Comparison of ENCODE assay signal across 16 cellular contexts in the genomic region with DNA sequence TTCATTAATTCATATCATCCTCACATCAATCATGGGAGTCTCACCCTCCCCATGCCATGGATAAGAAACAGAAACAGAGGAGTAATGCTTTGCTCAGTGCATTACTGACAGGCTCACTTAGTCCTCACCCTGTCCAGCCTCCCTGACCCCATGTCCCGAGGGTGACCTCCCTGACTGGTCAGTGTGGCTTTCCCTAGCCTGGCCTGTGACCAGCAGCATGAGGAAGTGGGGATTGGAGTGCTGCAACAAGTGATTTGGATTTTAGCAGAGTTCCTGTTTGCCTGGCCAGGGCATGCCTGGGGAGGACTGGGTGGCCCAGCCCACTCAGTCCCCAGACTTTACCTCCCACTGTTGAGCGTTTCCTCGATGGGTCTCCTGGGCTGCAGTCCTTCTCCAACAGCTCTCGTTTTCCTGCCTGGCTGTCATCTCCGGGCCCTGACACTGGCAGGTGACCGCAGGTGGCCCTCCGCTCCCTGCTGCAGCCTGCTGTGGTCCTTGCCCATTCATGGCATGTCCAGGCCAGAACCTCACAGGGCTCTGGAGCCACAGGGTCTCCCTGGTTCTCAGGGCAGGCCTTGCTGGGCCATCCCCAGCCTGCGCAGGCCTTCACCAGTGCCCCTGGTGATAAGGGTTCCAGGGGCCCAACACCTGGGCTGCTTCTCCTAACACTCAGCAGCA. TPM values are rescaled to one million over a fixed set of nuclear protein-coding genes. Genes with fewer than 3 reads are reported as not detected.
DNase-seq lines count a peak whose midpoint lies in the region; ATAC-seq, FAIRE-seq and TF ChIP-seq lines count a peak whose summit lies in the region.
"Had no signal": no experiment of that assay in that cellular context is flagged by ENCODE, and none has a peak within 500 bp of the region (broad histone marks: within the 10 kb centered on the region; RNA-seq: fewer than 3 reads in every experiment).

No MANE protein-coding gene starts in this region.

- TF ChIP-seq POLR2A in HepG2 (IDR thresholded peaks at IDR 0.05; ENCODE audit: insufficient read depth in 1 of 2, low read depth in 2 of 2, low read length in 2 of 2) (no peak), ovary (IDR thresholded peaks at IDR 0.05) (no peak)

- WGBS in liver = 53% methylated on average over 8 of the region's 8 CpGs
- whole genome bisulfite sequencing in HepG2 (ENCODE audit: low lambda C conversion rate) = 30% methylated on average over 4 of the region's 8 CpGs
- 64 to 83% methylated on average over 8 of the region's 8 CpGs for WGBS in heart right ventricle, 2 donors
- WGBS in ovary, 3 donors = 75 to 88% (median 84%) methylated on average over 8 of the region's 8 CpGs

- CTCF ChIA-PET in HepG2 (lab: Yijun Ruan, JAX; ENCODE audit: low intra/inter-chr PET ratio, low total read pairs) = no interaction called here

- POLR2A ChIA-PET in HepG2 (lab: Yijun Ruan, JAX) = no interaction called here

- no peaks in the 10 kb centered on the region for H3K36me3 Mint-ChIP-seq in activated T-cell treated with anti-CD3 and anti-CD28 coated beads, Interleukin-2, amount 50 U/mL, for 4 hours (ENCODE audit: insufficient read depth)
- H3K36me3 Mint-ChIP-seq: naive B cell had no signal

- H3K4me3 ChIP-seq in liver (ENCODE audit: low read depth in 1 of 3, low read length in 3 of 3) (no peak overlapping the region), HepG2 (replicated peaks in 1 of 3; ENCODE audit: insufficient read depth in 1 of 3, low read depth in 2 of 3, low read length in 3 of 3) (no peak overlapping the region), heart right ventricle (no peak overlapping the region), ovary (no peak overlapping the region), MG63 (no peak overlapping the region)
- H3K4me3 ChIP-seq: A549 had no signal

- H3K79me2 ChIP-seq in HepG2 (ENCODE audit: insufficient read depth, low read length) = no peaks in the 10 kb centered on the region

- peak; percentile 16 to 54 for TF ChIP-seq RAD21 in liver (IDR thresholded peaks at IDR 0.05)
- TF ChIP-seq RAD21 in HepG2 (CRISPR knock-in tag; IDR thresholded peaks at IDR 0.05) = no peak

- no peak for FAIRE-seq in HepG2 (lab: Jason Lieb, UNC)
- FAIRE-seq: A549, astrocyte had no signal

- H3K36me3 ChIP-seq in liver (ENCODE audit: control insufficient read depth in 4 of 4, insufficient read depth in 3 of 4, low read depth in 1 of 4, low read length in 3 of 4) = no peaks in the 10 kb centered on the region
- no peaks in the 10 kb centered on the region for H3K36me3 ChIP-seq in HepG2 (replicated peaks in 1 of 2; ENCODE audit: control insufficient read depth in 1 of 2, insufficient read depth in 2 of 2, low read length in 2 of 2)
- H3K36me3 ChIP-seq in heart right ventricle = no peaks in the 10 kb centered on the region
- no peaks in the 10 kb centered on the region for H3K36me3 ChIP-seq in ovary
- no peaks in the 10 kb centered on the region for H3K36me3 ChIP-seq in MG63

- H2AFZ ChIP-seq in HepG2 (ENCODE audit: low read length) = no peak overlapping the region

- H3K27me3 ChIP-seq in liver (ENCODE audit: control insufficient read depth in 4 of 4, insufficient read depth in 4 of 4, low read length in 3 of 4) (no peaks in the 10 kb centered on the region), HepG2 (ENCODE audit: control insufficient read depth in 1 of 2, insufficient read depth in 2 of 2, low read length in 2 of 2) (0 out of 5 replicates have a peak, but pooled peaks cover 0 to 3% of the 10 kb centered on the region in 2 experiments), heart right ventricle (peaks cover 0 to 32% (median 0%) of the 10 kb centered on the region in 7 donors), ovary (no peaks in the 10 kb centered on the region), MG63 (no peaks in the 10 kb centered on the region)

- BruUV-seq in HepG2 (replicated peaks; lab: Mats Ljungman, UMichigan) = no TSS peak

- H3K9ac ChIP-seq in liver (ENCODE audit: low read depth in 1 of 2, low read length in 2 of 2) = no peak overlapping the region
- H3K9ac ChIP-seq in HepG2 (ENCODE audit: insufficient read depth, low read depth, low read length) = no peak overlapping the region

- peak overlapping the region; percentile 67 to 74 for H3K27ac ChIP-seq in liver (ENCODE audit: low read depth in 1 of 2, low read length in 2 of 2)
- H3K27ac ChIP-seq in HepG2 (ENCODE audit: extremely low read length, insufficient read depth, low read length) = no peak overlapping the region
- peak overlapping the region in 7 of 10 donors; percentile 3 to 43 (median 16) for H3K27ac ChIP-seq in heart right ventricle
- peak overlapping the region in 1 of 2 donors; percentile 58 for H3K27ac ChIP-seq in ovary
- H3K27ac ChIP-seq: A549 had no signal

- intact Hi-C loops in HepG2 (cut with micrococcal nuclease; ENCODE audit: unreplicated experiment) = no loop called here
- intact Hi-C loops in heart right ventricle (cut with DNase I) = loop anchor here in 9 of 10 donors (5.0 to 10.0 kb wide), 8 partner anchors 38 to 625 kb away; a partner anchor contains a TSS
- intact Hi-C loops in ovary (cut with DNase I) = loop anchor here in 3 of 4 donors (10.0 kb wide), 2 partner anchors 305 to 625 kb away; no protein-coding TSS in a partner anchor

- in situ Hi-C loops in HepG2 (cut with HindIII; ENCODE audit: extremely low pct_ligation_motif_present, low pct_unique_long_range_greater_than_20kb) = no loop called here

- H3K4me1 Mint-ChIP-seq in activated T-cell treated with anti-CD3 and anti-CD28 coated beads, Interleukin-2, amount 50 U/mL, for 4 hours (ENCODE audit: low read depth) = peaks cover 36% of the 10 kb centered on the region

- H3K4me2 ChIP-seq in HepG2 (ENCODE audit: low read depth, low read length) = no peak overlapping the region
- H3K4me2 ChIP-seq: A549 had no signal

- peaks cover 14 to 39% (median 30%) of the 10 kb centered on the region in 4 donors for H3K4me1 ChIP-seq in liver (ENCODE audit: control insufficient read depth in 4 of 4, insufficient read depth in 4 of 4, low read length in 3 of 4)
- no peaks in the 10 kb centered on the region for H3K4me1 ChIP-seq in HepG2 (ENCODE audit: insufficient read depth, low read length)
- peaks cover 39 to 66% (median 52%) of the 10 kb centered on the region in 9 donors for H3K4me1 ChIP-seq in heart right ventricle
- H3K4me1 ChIP-seq in ovary (ENCODE audit: insufficient read depth) = peaks cover 23% of the 10 kb centered on the region
- H3K4me1 ChIP-seq: A549 had no signal

- no peak overlapping the region for H3K4me3 Mint-ChIP-seq in activated T-cell treated with anti-CD3 and anti-CD28 coated beads, Interleukin-2, amount 50 U/mL, for 4 hours
- H3K4me3 Mint-ChIP-seq: activated CD4-positive, alpha-beta T cell treated with anti-CD3 and anti-CD28 coated beads, Interleukin-2, amount 10 ng/mL, durations not matched to agents 7 days and 5 days; T-helper 1 cell treated with Interleukin-12 subunit alpha and Interleukin-12 subunit beta and Interleukin-4 antibody, amounts not matched to agents 30 μg/mL and 1 μg/mL, for 36 hours had no signal

- ATAC-seq in HepG2 (no peak), heart right ventricle (peak in 6 of 8 donors; percentile 13 to 28 (median 20))
- ATAC-seq in activated T-cell treated with anti-CD3 and anti-CD28 coated beads, Interleukin-2, amount 50 U/mL, for 4 hours = no peak
- ATAC-seq: A549 had no signal

- H3K9me3 ChIP-seq in liver (ENCODE audit: control insufficient read depth in 4 of 4, low read length in 3 of 4) = no peaks in the 10 kb centered on the region
- H3K9me3 ChIP-seq in HepG2 (ENCODE audit: low read length) = no peaks in the 10 kb centered on the region
- no peaks in the 10 kb centered on the region for H3K9me3 ChIP-seq in heart right ventricle
- H3K9me3 ChIP-seq in ovary = no peaks in the 10 kb centered on the region
- H3K9me3 ChIP-seq in MG63 = no peaks in the 10 kb centered on the region
- H3K9me3 ChIP-seq: A549 had no signal

- H3K27me3 Mint-ChIP-seq in activated T-cell treated with anti-CD3 and anti-CD28 coated beads, Interleukin-2, amount 50 U/mL, for 4 hours (ENCODE audit: low read depth) = peaks cover 8% of the 10 kb centered on the region

- DNase-seq in HepG2 (ENCODE audit: low spot score) = no peak
- DNase-seq in heart right ventricle = peak; percentile 48 to 67
- DNase-seq in ovary = peak in 3 of 5 donors; percentile 46 to 54 (median 48)
- no peak for DNase-seq in SK-N-DZ (ENCODE audit: low spot score)
- no peak for DNase-seq in activated T-cell treated with anti-CD3 and anti-CD28 coated beads, Interleukin-2, amount 50 U/mL, for 4 hours
- DNase-seq in MG63 = no peak
- DNase-seq in NCI-H748 treated with DMSO at 0.1 percent for 48 hours (lab: John Stamatoyannopoulos, UW) = no peak
- DNase-seq: activated CD4-positive, alpha-beta T cell treated with anti-CD3 and anti-CD28 coated beads, Interleukin-2, amount 10 ng/mL, durations not matched to agents 7 days and 5 days; DMS153; effector CD8-positive, alpha-beta T cell; foreskin fibroblast; naive B cell had no signal

- TF ChIP-seq EP300 in HepG2 (IDR thresholded peaks at IDR 0.05; ENCODE audit: low read depth in 2 of 2, low read length in 2 of 2) (no peak), HepG2 (CRISPR knock-in tag; IDR thresholded peaks at IDR 0.05; ENCODE audit: borderline replicate concordance) (no peak), ovary (IDR thresholded peaks at IDR 0.05) (no peak)

- H4K20me1 ChIP-seq in HepG2 (ENCODE audit: insufficient read depth, low read length) = no peaks in the 10 kb centered on the region

- no peak for TF ChIP-seq CTCF in liver (IDR thresholded peaks at IDR 0.05; ENCODE audit: low read depth, low read length, missing input control)
- TF ChIP-seq CTCF in HepG2 (CRISPR knock-in tag; IDR thresholded peaks at IDR 0.05) = no peak
- no peak for TF ChIP-seq CTCF in heart right ventricle (IDR thresholded peaks at IDR 0.05)
- no peak for TF ChIP-seq CTCF in ovary (IDR thresholded peaks at IDR 0.05)

- no peaks in the 10 kb centered on the region for H3K9me3 Mint-ChIP-seq in activated T-cell treated with anti-CD3 and anti-CD28 coated beads, Interleukin-2, amount 50 U/mL, for 4 hours
- H3K9me3 Mint-ChIP-seq: activated CD4-positive, alpha-beta T cell treated with anti-CD3 and anti-CD28 coated beads, Interleukin-2, amount 10 ng/mL, durations not matched to agents 7 days and 5 days; T-helper 1 cell treated with Interleukin-12 subunit alpha and Interleukin-12 subunit beta and Interleukin-4 antibody, amounts not matched to agents 30 μg/mL and 1 μg/mL, for 36 hours had no signal

RNA-seq across cellular contexts. Expression of a gene that starts 1.2 kb away (rescaled TPM):
- total RNA-seq in liver (under 1 TPM; 0.14 to 0.17 TPM), HepG2 (2016; rRNA removed; fragmentation: Illumina TruSeq; extraction: Trizol) (not detected in 2 replicates), heart right ventricle (1 to 10 TPM in 1 of 10 donors, under 1 TPM in 8, not detected in 1; 0.21 to 1.1 (median 0.48) TPM), ovary (1 to 10 TPM in 3 of 7 donors, under 1 TPM in 3, not detected in 1; 0.50 to 2.4 (median 1.0) TPM)
- polyA plus RNA-seq in liver (under 1 TPM; 0.13 to 0.26 TPM), HepG2 (2011; rRNA removed) (not detected in 2 replicates), heart right ventricle (1 to 10 TPM in 1 of 2 donors, under 1 TPM in 1; 0.39 to 1.2 TPM), ovary (1 to 10 TPM in 1 of 2 donors, under 1 TPM in 1; 0.40 to 1.3 TPM)
- not detected in 2 replicates for total RNA-seq in HepG2 (2016; cell fraction: cytosol; rRNA removed; fragmentation: Illumina TruSeq; extraction: Trizol; ENCODE audit: low read depth)
- not detected in 2 replicates for total RNA-seq in HepG2 (2016; cell fraction: insoluble cytoplasmic fraction; rRNA removed; fragmentation: Illumina TruSeq; extraction: Trizol)
- not detected in 2 replicates for total RNA-seq in HepG2 (2016; cell fraction: membrane; rRNA removed; fragmentation: Illumina TruSeq; extraction: Trizol)
- total RNA-seq in HepG2 (2016; cell fraction: nucleus; rRNA removed; fragmentation: Illumina TruSeq; extraction: Trizol) = not detected in 2 replicates
- not detected in 2 replicates for polyA plus RNA-seq in HepG2 (2011; cell fraction: cytosol; rRNA removed)
- not detected in 2 replicates for polyA plus RNA-seq in HepG2 (2011; cell fraction: nucleus; rRNA removed)
- not detected in 2 replicates for polyA plus RNA-seq in HepG2 (2012)
- polyA plus RNA-seq in HepG2 (2016; cell fraction: cytosol; fragmentation: Illumina TruSeq; extraction: Trizol; ENCODE audit: low read depth) = not detected in 2 replicates
- not detected in 2 replicates for polyA plus RNA-seq in HepG2 (2016; cell fraction: insoluble cytoplasmic fraction; fragmentation: Illumina TruSeq; extraction: Trizol; ENCODE audit: low read depth)
- polyA plus RNA-seq in HepG2 (2016; cell fraction: membrane; fragmentation: Illumina TruSeq; extraction: Trizol; ENCODE audit: low read depth) = not detected in 2 replicates
- polyA plus RNA-seq in HepG2 (2016; cell fraction: nucleus; fragmentation: Illumina TruSeq; extraction: Trizol; ENCODE audit: insufficient read depth, low read depth) = not detected in 2 replicates
- 0.14 TPM in 1 of 2 replicates, not detected in the other for polyA minus RNA-seq in HepG2 (2011; rRNA and poly(A)+ RNA removed; ENCODE audit: low replicate concordance)
- not detected in 2 replicates for polyA minus RNA-seq in HepG2 (2011; cell fraction: cytosol; rRNA and poly(A)+ RNA removed)
- not detected in 2 replicates for polyA minus RNA-seq in HepG2 (2011; cell fraction: nucleus; rRNA and poly(A)+ RNA removed)
- polyA plus RNA-seq in SK-N-DZ (2014; cell fraction: cytosol; rRNA removed) = not detected in 2 replicates
- polyA plus RNA-seq in SK-N-DZ (2014; cell fraction: nucleus; rRNA removed) = not detected in 2 replicates
- total RNA-seq in activated T-cell treated with anti-CD3 and anti-CD28 coated beads, Interleukin-2, amount 50 U/mL, for 4 hours = under 1 TPM; 0.16 to 0.71 (median 0.40) TPM
- total RNA-seq in MG63 (2014; rRNA removed; shearing (Covaris generic); ENCODE audit: low replicate concordance) = not detected in 2 replicates

RNA-seq across cellular contexts. Expression of a gene that starts 6.5 kb away (rescaled TPM):
- total RNA-seq in liver (10 to 100 TPM in 1 of 2 donors, under 1 TPM in 1; 0.51 to 22.9 TPM), HepG2 (2016; rRNA removed; fragmentation: Illumina TruSeq; extraction: Trizol) (not detected in 2 replicates), heart right ventricle (10 to 100 TPM; 16.3 to 41.6 (median 21.6) TPM), ovary (10 to 100 TPM in 1 of 7 donors, 1 to 10 TPM in 6; 5.7 to 13.2 (median 6.8) TPM)
- polyA plus RNA-seq in liver (1 to 10 TPM; 4.8 to 6.6 TPM), HepG2 (2011; rRNA removed) (not detected in 2 replicates), heart right ventricle (100 to 1,000 TPM in 1 of 2 donors, 10 to 100 TPM in 1; 15.6 to 102 TPM), ovary (1 to 10 TPM; 3.3 to 4.9 TPM)
- total RNA-seq in HepG2 (2016; cell fraction: cytosol; rRNA removed; fragmentation: Illumina TruSeq; extraction: Trizol; ENCODE audit: low read depth) = not detected in 2 replicates
- total RNA-seq in HepG2 (2016; cell fraction: insoluble cytoplasmic fraction; rRNA removed; fragmentation: Illumina TruSeq; extraction: Trizol) = not detected in 2 replicates
- not detected in 2 replicates for total RNA-seq in HepG2 (2016; cell fraction: membrane; rRNA removed; fragmentation: Illumina TruSeq; extraction: Trizol)
- not detected in 2 replicates for total RNA-seq in HepG2 (2016; cell fraction: nucleus; rRNA removed; fragmentation: Illumina TruSeq; extraction: Trizol)
- not detected in 2 replicates for polyA plus RNA-seq in HepG2 (2011; cell fraction: cytosol; rRNA removed)
- 0.03 TPM in 1 of 2 replicates, not detected in the other for polyA plus RNA-seq in HepG2 (2011; cell fraction: nucleus; rRNA removed)
- polyA plus RNA-seq in HepG2 (2012) = not detected in 2 replicates
- polyA plus RNA-seq in HepG2 (2016; cell fraction: cytosol; fragmentation: Illumina TruSeq; extraction: Trizol; ENCODE audit: low read depth) = not detected in 2 replicates
- polyA plus RNA-seq in HepG2 (2016; cell fraction: insoluble cytoplasmic fraction; fragmentation: Illumina TruSeq; extraction: Trizol; ENCODE audit: low read depth) = not detected in 2 replicates
- polyA plus RNA-seq in HepG2 (2016; cell fraction: membrane; fragmentation: Illumina TruSeq; extraction: Trizol; ENCODE audit: low read depth) = not detected in 2 replicates
- not detected in 2 replicates for polyA plus RNA-seq in HepG2 (2016; cell fraction: nucleus; fragmentation: Illumina TruSeq; extraction: Trizol; ENCODE audit: insufficient read depth, low read depth)
- polyA minus RNA-seq in HepG2 (2011; rRNA and poly(A)+ RNA removed; ENCODE audit: low replicate concordance) = 20.4 TPM in 1 of 2 replicates, not detected in the other
- polyA minus RNA-seq in HepG2 (2011; cell fraction: cytosol; rRNA and poly(A)+ RNA removed) = 0.20 TPM in 1 of 2 replicates, not detected in the other
- polyA minus RNA-seq in HepG2 (2011; cell fraction: nucleus; rRNA and poly(A)+ RNA removed) = not detected in 2 replicates
- 2.3 and 5.6 TPM in 2 replicates for polyA plus RNA-seq in SK-N-DZ (2014; cell fraction: cytosol; rRNA removed)
- 12.3 and 14.3 TPM in 2 replicates for polyA plus RNA-seq in SK-N-DZ (2014; cell fraction: nucleus; rRNA removed)
- 1 to 10 TPM; 1.3 to 1.5 (median 1.4) TPM for total RNA-seq in activated T-cell treated with anti-CD3 and anti-CD28 coated beads, Interleukin-2, amount 50 U/mL, for 4 hours
- total RNA-seq in MG63 (2014; rRNA removed; shearing (Covaris generic); ENCODE audit: low replicate concordance) = 0.69 and 1.2 TPM in 2 replicates

RNA-seq across cellular contexts. Expression of a gene that starts 17.7 kb away (rescaled TPM):
- under 1 TPM; 0.25 to 0.33 TPM for total RNA-seq in liver
- under 1 TPM in 1 of 2 donors, not detected in 1; 0.02 TPM for polyA plus RNA-seq in liver
- total RNA-seq in HepG2 (2016; rRNA removed; fragmentation: Illumina TruSeq; extraction: Trizol) = not detected in 2 replicates
- total RNA-seq in HepG2 (2016; cell fraction: cytosol; rRNA removed; fragmentation: Illumina TruSeq; extraction: Trizol; ENCODE audit: low read depth) = not detected in 2 replicates
- not detected in 2 replicates for total RNA-seq in HepG2 (2016; cell fraction: insoluble cytoplasmic fraction; rRNA removed; fragmentation: Illumina TruSeq; extraction: Trizol)
- total RNA-seq in HepG2 (2016; cell fraction: membrane; rRNA removed; fragmentation: Illumina TruSeq; extraction: Trizol) = not detected in 2 replicates
- not detected in 2 replicates for total RNA-seq in HepG2 (2016; cell fraction: nucleus; rRNA removed; fragmentation: Illumina TruSeq; extraction: Trizol)
- polyA plus RNA-seq in HepG2 (2011; rRNA removed) = not detected in 2 replicates
- polyA plus RNA-seq in HepG2 (2011; cell fraction: cytosol; rRNA removed) = not detected in 2 replicates
- polyA plus RNA-seq in HepG2 (2011; cell fraction: nucleus; rRNA removed) = not detected in 2 replicates
- polyA plus RNA-seq in HepG2 (2012) = not detected in 2 replicates
- polyA plus RNA-seq in HepG2 (2016; cell fraction: cytosol; fragmentation: Illumina TruSeq; extraction: Trizol; ENCODE audit: low read depth) = not detected in 2 replicates
- not detected in 2 replicates for polyA plus RNA-seq in HepG2 (2016; cell fraction: insoluble cytoplasmic fraction; fragmentation: Illumina TruSeq; extraction: Trizol; ENCODE audit: low read depth)
- not detected in 2 replicates for polyA plus RNA-seq in HepG2 (2016; cell fraction: membrane; fragmentation: Illumina TruSeq; extraction: Trizol; ENCODE audit: low read depth)
- not detected in 2 replicates for polyA plus RNA-seq in HepG2 (2016; cell fraction: nucleus; fragmentation: Illumina TruSeq; extraction: Trizol; ENCODE audit: insufficient read depth, low read depth)
- polyA minus RNA-seq in HepG2 (2011; rRNA and poly(A)+ RNA removed; ENCODE audit: low replicate concordance) = not detected in 2 replicates
- polyA minus RNA-seq in HepG2 (2011; cell fraction: cytosol; rRNA and poly(A)+ RNA removed) = not detected in 2 replicates
- not detected in 2 replicates for polyA minus RNA-seq in HepG2 (2011; cell fraction: nucleus; rRNA and poly(A)+ RNA removed)
- under 1 TPM in 8 of 10 donors, not detected in 2; 0.09 to 0.37 (median 0.25) TPM for total RNA-seq in heart right ventricle
- polyA plus RNA-seq in heart right ventricle = under 1 TPM; 0.43 to 0.88 TPM
- under 1 TPM; 0.12 to 0.69 (median 0.35) TPM for total RNA-seq in ovary
- polyA plus RNA-seq in ovary = under 1 TPM in 1 of 2 donors, not detected in 1; 0.23 TPM
- not detected in 2 replicates for polyA plus RNA-seq in SK-N-DZ (2014; cell fraction: cytosol; rRNA removed)
- 1.3 and 2.8 TPM in 2 replicates for polyA plus RNA-seq in SK-N-DZ (2014; cell fraction: nucleus; rRNA removed)
- total RNA-seq in activated T-cell treated with anti-CD3 and anti-CD28 coated beads, Interleukin-2, amount 50 U/mL, for 4 hours = not detected
- total RNA-seq in MG63 (2014; rRNA removed; shearing (Covaris generic); ENCODE audit: low replicate concordance) = not detected in 2 replicates
- total RNA-seq: activated CD4-positive, alpha-beta T cell treated with anti-CD3 and anti-CD28 coated beads, Interleukin-2, amount 10 ng/mL, durations not matched to agents 7 days and 5 days; astrocyte had no signal
- polyA plus RNA-seq: A549 had no signal

Comparison
In these comparisons a context has a peak if more than half of its experiments do, and no peak if none do; other contexts are left out.
1. ATAC-seq: peak in heart right ventricle (6 of 8); none in HepG2 (single experiment) and activated T-cell treated with anti-CD3 and anti-CD28 coated beads, Interleukin-2, amount 50 U/mL, for 4 hours (0 of 2).
2. DNase-seq: peak in heart right ventricle (2 of 2) and ovary (3 of 5); none in HepG2 (single experiment), SK-N-DZ (single experiment), activated T-cell treated with anti-CD3 and anti-CD28 coated beads, Interleukin-2, amount 50 U/mL, for 4 hours (single experiment), MG63 (single experiment) and NCI-H748 treated with DMSO at 0.1 percent for 48 hours (single experiment).